Comparison of ENCODE assay signal across 8 cellular contexts in the genomic region with DNA sequence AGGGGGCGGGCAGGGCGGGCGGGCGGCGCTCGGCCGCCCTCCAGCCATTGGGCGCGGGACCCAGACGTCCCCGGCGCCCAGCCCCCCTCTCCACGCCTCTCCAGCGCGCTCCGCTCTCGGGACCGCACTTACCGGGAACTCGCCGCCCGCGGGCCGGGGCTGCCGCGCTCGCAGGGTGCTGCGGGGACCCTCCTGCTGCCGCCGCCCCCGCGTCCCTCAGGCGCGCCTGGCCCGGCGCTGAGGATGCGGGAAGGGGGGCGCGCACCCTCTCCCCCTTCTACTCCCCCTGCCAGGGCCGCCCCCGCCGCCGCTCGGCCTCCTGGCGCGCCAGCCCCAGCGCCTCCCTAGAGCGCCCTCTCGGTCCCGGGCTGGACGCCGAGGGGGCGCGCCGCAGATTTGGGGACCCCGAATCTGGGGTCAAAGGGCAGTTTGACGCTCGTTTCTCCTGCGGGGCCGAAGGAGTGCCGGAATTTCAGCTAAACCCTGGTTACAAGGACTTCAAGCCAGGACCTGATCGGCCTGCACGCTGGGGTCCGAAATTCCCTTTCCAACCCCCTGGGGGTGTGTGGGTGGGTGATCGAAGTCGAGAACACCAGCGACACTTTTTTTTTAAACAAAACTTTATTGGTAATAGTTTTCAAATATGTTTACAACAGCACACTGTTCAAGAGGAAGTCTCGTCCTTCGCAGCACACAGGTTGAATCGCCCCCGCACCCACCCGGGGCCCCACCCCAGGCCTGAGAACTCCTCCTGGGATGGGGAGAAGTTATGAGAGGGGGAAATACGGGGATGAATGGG. TPM values are rescaled to one million over a fixed set of nuclear protein-coding genes. Genes with fewer than 3 reads are reported as not detected.
DNase-seq lines count a peak whose midpoint lies in the region; ATAC-seq, FAIRE-seq and TF ChIP-seq lines count a peak whose summit lies in the region.

No MANE protein-coding gene starts in this region.

- no peak for FAIRE-seq in A549 (lab: Jason Lieb, UNC)

- peaks cover 11% of the 10 kb centered on the region for H3K9me3 ChIP-seq in A549

- H3K4me3 ChIP-seq in A549: peak overlapping the region; percentile 87

- TF ChIP-seq CTCF in A549 (IDR thresholded peaks at IDR 0.05) (peak; percentile 40; the same call in 2 of the 3 replicates), GM13977 (IDR thresholded peaks at IDR 0.05; ENCODE audit: extremely low read depth, insufficient read depth, missing control alignments) (peak; percentile 34)

- peak; percentile 68 for TF ChIP-seq POLR2A in A549 (IDR thresholded peaks at IDR 0.05; ENCODE audit: low read length)

- POLR2A ChIA-PET in A549 (lab: Yijun Ruan, JAX): no interaction called here

- TF ChIP-seq EP300 in A549 (IDR thresholded peaks at IDR 0.05): no peak

- CTCF ChIA-PET in A549 (lab: Yijun Ruan, JAX): interaction anchor here (1.0 to 1.1 kb wide), 2 partner anchors 9 to 11 kb away, joined by 4 to 5 read pairs; no protein-coding TSS in a partner anchor

- peak overlapping the region; percentile 69 for H3K4me2 ChIP-seq in A549

- peak overlapping the region; percentile 99 for H3K27ac ChIP-seq in A549

- 1% methylated on average over 18 of the region's 73 CpGs for WGBS in A549 (ENCODE audit: missing lambda C conversion rate)

- ATAC-seq in A549: peak; percentile 73 to 89
- peak; percentile 56 for ATAC-seq in HG02852 (IDR thresholded peaks at IDR 0.05; ENCODE audit: unreplicated experiment)

- in situ Hi-C loops in GM13977 (cut with MboI; ENCODE audit: low pct_unique_long_range_greater_than_20kb, low sequenced_read_pairs, unreplicated experiment): no loop called here

- 0 out of 3 replicates have a peak, but pooled peaks cover 4% of the 10 kb centered on the region for H3K4me1 ChIP-seq in A549

- peak; percentile 62 to 67 for DNase-seq in A549 (ENCODE audit: low read depth in 1 of 2, low spot score in 1 of 2)
- peak; percentile 97 for DNase-seq in GM13977 (ENCODE audit: low spot score)
- DNase-seq in NCI-H1930 (lab: John Stamatoyannopoulos, UW): peak; percentile 14 to 68
- DNase-seq in activated CD4-positive, alpha-beta T cell treated with anti-CD3 and anti-CD28 coated beads for 1 hour: peak; percentile 46
- DNase-seq in dermis blood vessel endothelial cell: peak; percentile 64
- DNase-seq in lung microvascular endothelial cell (ENCODE audit: low read depth in 2 of 2): peak; percentile 63 to 71
- DNase-seq in stimulated activated CD8-positive, alpha-beta memory T cell treated with anti-CD3 and anti-CD28 coated beads, Interleukin-7, amount 100 ng/mL, for 24 hours (ENCODE audit: low read depth): peak; percentile 23

- no peak for TF ChIP-seq RAD21 in A549 (conservative IDR thresholded peaks at IDR 0.05 in 1 of 2, IDR thresholded peaks at IDR 0.05 in 1 of 2)

TF ChIP-seq in A549, 52 proteins besides CTCF, POLR2A, EP300 and RAD21:
- TF ChIP-seq, protein P1, sequence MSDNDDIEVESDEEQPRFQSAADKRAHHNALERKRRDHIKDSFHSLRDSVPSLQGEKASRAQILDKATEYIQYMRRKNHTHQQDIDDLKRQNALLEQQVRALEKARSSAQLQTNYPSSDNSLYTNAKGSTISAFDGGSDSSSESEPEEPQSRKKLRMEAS (IDR thresholded peaks at IDR 0.05): peak; percentile 28; the same call in 1 of the 2 replicates
- TF ChIP-seq JUN (IDR thresholded peaks at IDR 0.05) (peak in 1 of 2 experiments; percentile 66; a peak in 1 of 5 replicates), PHF8 (IDR thresholded peaks at IDR 0.05; ENCODE audit: borderline replicate concordance, low read depth) (peak; percentile 57; the same call in 1 of the 2 replicates), TFCP2L1 (CRISPR knock-in tag; IDR thresholded peaks at IDR 0.05) (no peak)
- TF ChIP-seq, protein P2, sequence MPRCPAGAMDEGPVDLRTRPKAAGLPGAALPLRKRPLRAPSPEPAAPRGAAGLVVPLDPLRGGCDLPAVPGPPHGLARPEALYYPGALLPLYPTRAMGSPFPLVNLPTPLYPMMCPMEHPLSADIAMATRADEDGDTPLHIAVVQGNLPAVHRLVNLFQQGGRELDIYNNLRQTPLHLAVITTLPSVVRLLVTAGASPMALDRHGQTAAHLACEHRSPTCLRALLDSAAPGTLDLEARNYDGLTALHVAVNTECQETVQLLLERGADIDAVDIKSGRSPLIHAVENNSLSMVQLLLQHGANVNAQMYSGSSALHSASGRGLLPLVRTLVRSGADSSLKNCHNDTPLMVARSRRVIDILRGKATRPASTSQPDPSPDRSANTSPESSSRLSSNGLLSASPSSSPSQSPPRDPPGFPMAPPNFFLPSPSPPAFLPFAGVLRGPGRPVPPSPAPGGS (IDR thresholded peaks at IDR 0.05): no peak

RNA-seq across cellular contexts. Expression of a gene that starts 0.7 kb away (rescaled TPM):
- 7.7 and 8.4 TPM in 2 replicates for polyA plus RNA-seq in A549 (2011; rRNA removed)
- polyA plus RNA-seq in A549 (2012; cell fraction: cytosol; rRNA removed): 24.3 and 27.6 TPM in 2 replicates
- polyA plus RNA-seq in A549 (2012; cell fraction: nucleus; rRNA removed): 30.5 and 32.3 TPM in 2 replicates
- 26.9 to 30.8 TPM (median 28.9 TPM) in 3 replicates for polyA plus RNA-seq in A549 (2017; fragmentation: RNase III; extraction: RNeasy Plus Mini Kit Qiagen cat#74134 plus additional on column Dnase treatment)
- polyA minus RNA-seq in A549 (2011; rRNA and poly(A)+ RNA removed): 6.9 and 9.4 TPM in 2 replicates
- total RNA-seq in dermis blood vessel endothelial cell: 22.3 and 25.2 TPM in 2 replicates
- total RNA-seq in lung microvascular endothelial cell: 8.3 and 18.3 TPM in 2 replicates

RNA-seq across cellular contexts. Expression of a gene that starts 5.7 kb away (rescaled TPM):
- polyA plus RNA-seq in A549 (2011; rRNA removed) (not detected in 2 replicates), A549 (2017; fragmentation: RNase III; extraction: RNeasy Plus Mini Kit Qiagen cat#74134 plus additional on column Dnase treatment) (not detected in 3 replicates)
- polyA plus RNA-seq in A549 (2012; cell fraction: cytosol; rRNA removed): not detected in 2 replicates
- not detected in 2 replicates for polyA plus RNA-seq in A549 (2012; cell fraction: nucleus; rRNA removed)
- not detected in 2 replicates for polyA minus RNA-seq in A549 (2011; rRNA and poly(A)+ RNA removed)
- total RNA-seq in dermis blood vessel endothelial cell (not detected in 2 replicates), lung microvascular endothelial cell (not detected in 2 replicates)

RNA-seq across cellular contexts. Expression of a gene that starts 18.7 kb away (rescaled TPM):
- polyA plus RNA-seq in A549 (2011; rRNA removed): 1.3 and 1.9 TPM in 2 replicates
- 3.9 and 4.1 TPM in 2 replicates for polyA plus RNA-seq in A549 (2012; cell fraction: cytosol; rRNA removed)
- 2.6 and 3.8 TPM in 2 replicates for polyA plus RNA-seq in A549 (2012; cell fraction: nucleus; rRNA removed)
- polyA plus RNA-seq in A549 (2017; fragmentation: RNase III; extraction: RNeasy Plus Mini Kit Qiagen cat#74134 plus additional on column Dnase treatment): 2.1 to 2.8 TPM (median 2.3 TPM) in 3 replicates
- polyA minus RNA-seq in A549 (2011; rRNA and poly(A)+ RNA removed): 0.12 and 0.29 TPM in 2 replicates
- total RNA-seq in dermis blood vessel endothelial cell: under 0.01 and 0.19 TPM in 2 replicates
- 0.22 TPM in 1 of 2 replicates, not detected in the other for total RNA-seq in lung microvascular endothelial cell

RNA-seq across cellular contexts. Expression of a gene that starts 26.3 kb away (rescaled TPM):
- 10.0 and 12.0 TPM in 2 replicates for polyA plus RNA-seq in A549 (2011; rRNA removed)
- polyA plus RNA-seq in A549 (2012; cell fraction: cytosol; rRNA removed): 38.9 and 48.9 TPM in 2 replicates
- polyA plus RNA-seq in A549 (2012; cell fraction: nucleus; rRNA removed): 28.2 and 29.9 TPM in 2 replicates
- polyA plus RNA-seq in A549 (2017; fragmentation: RNase III; extraction: RNeasy Plus Mini Kit Qiagen cat#74134 plus additional on column Dnase treatment): 40.9 to 46.2 TPM (median 41.1 TPM) in 3 replicates
- polyA minus RNA-seq in A549 (2011; rRNA and poly(A)+ RNA removed): 13.2 and 16.0 TPM in 2 replicates
- total RNA-seq in dermis blood vessel endothelial cell: 42.7 and 92.6 TPM in 2 replicates
- total RNA-seq in lung microvascular endothelial cell: 27.0 and 32.9 TPM in 2 replicates

RNA-seq across cellular contexts. Expression of a gene that starts 29.4 kb away (rescaled TPM):
- polyA plus RNA-seq in A549 (2011; rRNA removed): 0.73 and 0.96 TPM in 2 replicates
- 2.3 and 2.6 TPM in 2 replicates for polyA plus RNA-seq in A549 (2012; cell fraction: cytosol; rRNA removed)
- 2.0 and 2.4 TPM in 2 replicates for polyA plus RNA-seq in A549 (2012; cell fraction: nucleus; rRNA removed)
- 7.9 to 12.1 TPM (median 10.2 TPM) in 3 replicates for polyA plus RNA-seq in A549 (2017; fragmentation: RNase III; extraction: RNeasy Plus Mini Kit Qiagen cat#74134 plus additional on column Dnase treatment)
- 0.92 TPM in 1 of 2 replicates, not detected in the other for polyA minus RNA-seq in A549 (2011; rRNA and poly(A)+ RNA removed)
- not detected in 2 replicates for total RNA-seq in dermis blood vessel endothelial cell
- total RNA-seq in lung microvascular endothelial cell: not detected in 2 replicates

Comparison
In these comparisons a context has a peak if more than half of its experiments do, and no peak if none do; other contexts are left out.
1. Peak in every context shown above with its lines: DNase-seq, ATAC-seq, H3K4me3 ChIP-seq and H3K27ac ChIP-seq.
2. DNase-seq: peak in every context shown above with its lines; median percentile 97 in GM13977; 67 in lung microvascular endothelial cell; 64 in A549; 64 in dermis blood vessel endothelial cell; 46 in activated CD4-positive, alpha-beta T cell treated with anti-CD3 and anti-CD28 coated beads for 1 hour; 41 in NCI-H1930; 23 in stimulated activated CD8-positive, alpha-beta memory T cell treated with anti-CD3 and anti-CD28 coated beads, Interleukin-7, amount 100 ng/mL, for 24 hours.